8 cellular contexts compared by ENCODE assay signal in the genomic region with DNA sequence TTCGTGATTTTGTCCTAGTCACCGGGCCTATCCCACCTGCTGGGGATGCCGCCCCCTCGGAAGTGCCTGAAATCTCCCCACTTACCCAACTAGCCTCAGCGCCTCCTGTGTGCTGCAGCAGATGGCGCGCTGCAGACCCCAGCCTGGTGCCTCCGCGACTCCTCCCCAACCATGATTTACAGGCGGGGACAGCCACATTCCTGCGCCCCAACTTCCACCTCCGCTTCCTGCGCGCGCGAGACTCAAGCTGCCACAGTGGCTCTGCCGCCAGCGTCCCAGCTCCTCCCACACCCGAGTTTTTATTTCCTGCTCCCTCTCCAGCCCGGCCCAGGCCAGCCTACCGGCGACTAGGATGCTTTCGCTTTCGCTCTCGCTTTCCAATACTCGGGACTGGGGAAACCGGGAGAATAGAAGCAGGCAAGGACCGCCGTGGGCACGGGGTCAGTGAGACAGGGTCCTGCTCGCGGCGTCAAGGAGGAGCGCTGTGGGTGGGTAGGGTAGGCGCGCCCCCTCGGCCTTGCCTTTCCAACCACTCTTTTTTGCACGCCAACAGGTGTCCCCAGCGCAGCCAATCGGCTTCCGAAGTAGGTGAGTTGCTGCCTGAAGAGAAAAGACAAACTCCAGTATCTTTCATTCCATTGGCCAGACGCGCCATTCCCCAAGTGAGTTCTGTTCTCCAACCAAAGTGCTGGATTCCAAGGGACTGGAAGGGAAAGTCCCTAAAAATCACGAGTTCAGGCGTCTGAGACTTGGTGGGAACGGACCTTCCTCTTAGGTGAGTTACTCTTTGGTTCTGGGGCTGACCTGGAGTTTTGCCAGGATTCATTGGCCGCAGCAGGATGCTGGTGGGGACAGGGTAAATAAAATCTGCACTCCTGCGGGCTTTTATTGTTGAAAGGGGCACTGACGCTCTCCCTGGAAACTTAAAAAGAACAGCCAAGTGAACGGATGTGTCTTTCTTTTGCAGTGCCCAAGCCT. TPM values are rescaled to one million over a fixed set of nuclear protein-coding genes. Genes with fewer than 3 reads are reported as not detected.
DNase-seq lines count a peak whose midpoint lies in the region; ATAC-seq and TF ChIP-seq lines count a peak whose summit lies in the region.

A gene with protein sequence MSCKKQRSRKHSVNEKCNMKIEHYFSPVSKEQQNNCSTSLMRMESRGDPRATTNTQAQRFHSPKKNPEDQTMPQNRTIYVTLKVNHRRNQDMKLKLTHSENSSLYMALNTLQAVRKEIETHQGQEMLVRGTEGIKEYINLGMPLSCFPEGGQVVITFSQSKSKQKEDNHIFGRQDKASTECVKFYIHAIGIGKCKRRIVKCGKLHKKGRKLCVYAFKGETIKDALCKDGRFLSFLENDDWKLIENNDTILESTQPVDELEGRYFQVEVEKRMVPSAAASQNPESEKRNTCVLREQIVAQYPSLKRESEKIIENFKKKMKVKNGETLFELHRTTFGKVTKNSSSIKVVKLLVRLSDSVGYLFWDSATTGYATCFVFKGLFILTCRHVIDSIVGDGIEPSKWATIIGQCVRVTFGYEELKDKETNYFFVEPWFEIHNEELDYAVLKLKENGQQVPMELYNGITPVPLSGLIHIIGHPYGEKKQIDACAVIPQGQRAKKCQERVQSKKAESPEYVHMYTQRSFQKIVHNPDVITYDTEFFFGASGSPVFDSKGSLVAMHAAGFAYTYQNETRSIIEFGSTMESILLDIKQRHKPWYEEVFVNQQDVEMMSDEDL (plus strand): TSS at position 327 of the 978 bp plus-strand sequence. CDS start 6,017 bp downstream, outside the sequence.

- H4K20me1 ChIP-seq in PC-9 (ENCODE audit: insufficient read depth), result no peaks in the 10 kb centered on the region

- ATAC-seq in activated T-cell treated with anti-CD3 and anti-CD28 coated beads, Interleukin-2, amount 50 U/mL, for 4 hours, result peak; percentile 75 to 78

- peaks cover 37% of the 10 kb centered on the region for H3K4me1 ChIP-seq in PC-9 (replicated peaks; ENCODE audit: insufficient read depth)
- H3K4me1 ChIP-seq in esophagus muscularis mucosa, result peaks cover 18 to 32% (median 28%) of the 10 kb centered on the region in 4 donors
- peaks cover 17% of the 10 kb centered on the region for H3K4me1 ChIP-seq in muscle layer of colon (ENCODE audit: insufficient read depth, low read length)

- H3F3A ChIP-seq in PC-9 (ENCODE audit: insufficient read depth, low read depth), result peaks cover 29% of the 10 kb centered on the region

- H3K27me3 Mint-ChIP-seq in activated T-cell treated with anti-CD3 and anti-CD28 coated beads, Interleukin-2, amount 50 U/mL, for 4 hours (ENCODE audit: low read depth), result no peaks in the 10 kb centered on the region

- POLR2A ChIA-PET in PC-9 (lab: Charles Lee; ENCODE audit: unreplicated experiment), result interaction anchor here (0.6 kb wide), 3 partner anchors 33 to 1476 kb away, joined by 3 to 5 read pairs (median 3); no protein-coding TSS in a partner anchor

- TSS peak; percentile 35 for BruUV-seq in PC-9 (replicated peaks; lab: Mats Ljungman, UMichigan)

- no peaks in the 10 kb centered on the region for H3K9me3 Mint-ChIP-seq in activated T-cell treated with anti-CD3 and anti-CD28 coated beads, Interleukin-2, amount 50 U/mL, for 4 hours

- DNase-seq in Caki2 (ENCODE audit: low read depth) (peak; percentile 96), GM20000 (ENCODE audit: low spot score) (peak; percentile 83), HT-29 (ENCODE audit: low spot score) (peak; percentile 97), PC-9 (peak; percentile 91 to 94), esophagus muscularis mucosa (ENCODE audit: extremely low spot score) (peak; percentile 95)
- DNase-seq in activated T-cell treated with anti-CD3 and anti-CD28 coated beads, Interleukin-2, amount 50 U/mL, for 4 hours, result peak; percentile 76
- DNase-seq in stimulated activated CD8-positive, alpha-beta memory T cell treated with anti-CD3 and anti-CD28 coated beads, Interleukin-7, amount 100 ng/mL, for 1 hour (ENCODE audit: low read depth in 2 of 2), result peak; percentile 56 to 64

- peak within 1 kb of the TSS; percentile 94 for H3K4me3 Mint-ChIP-seq in activated T-cell treated with anti-CD3 and anti-CD28 coated beads, Interleukin-2, amount 50 U/mL, for 4 hours

- peaks cover 6% of the 10 kb centered on the region for H3K36me3 Mint-ChIP-seq in activated T-cell treated with anti-CD3 and anti-CD28 coated beads, Interleukin-2, amount 50 U/mL, for 4 hours (ENCODE audit: insufficient read depth)

- peak within 1 kb of the TSS; percentile 78 for H3K4me2 ChIP-seq in PC-9

- under 1% methylated on average over 32 of the region's 50 CpGs for WGBS in esophagus muscularis mucosa

- CTCF ChIA-PET in PC-9 (lab: Charles Lee), result interaction anchor here (0.6 to 1.8 kb wide), 3 partner anchors 15 to 36 kb away, joined by 3 to 11 read pairs (median 3); partner anchors contain the start of gene DTX4

- H3K79me2 ChIP-seq in PC-9 (ENCODE audit: low read depth), result no peaks in the 10 kb centered on the region

- H3K9ac ChIP-seq in muscle layer of colon (ENCODE audit: low read length), result peak within 1 kb of the TSS; percentile 73

- H3K4me3 ChIP-seq in PC-9 (peak within 1 kb of the TSS; percentile 72), esophagus muscularis mucosa (peak within 1 kb of the TSS; percentile 66 to 85 (median 84)), muscle layer of colon (ENCODE audit: low read depth in 1 of 2, low read length in 2 of 2) (peak within 1 kb of the TSS; percentile 88 to 94)

- H3K4me1 Mint-ChIP-seq in activated T-cell treated with anti-CD3 and anti-CD28 coated beads, Interleukin-2, amount 50 U/mL, for 4 hours (ENCODE audit: low read depth), result peaks cover 44% of the 10 kb centered on the region

- H3K27me3 ChIP-seq in PC-9 (ENCODE audit: insufficient read depth, low read depth), result no peaks in the 10 kb centered on the region
- no peaks in the 10 kb centered on the region for H3K27me3 ChIP-seq in esophagus muscularis mucosa
- H3K27me3 ChIP-seq in muscle layer of colon (ENCODE audit: control insufficient read depth in 1 of 2, insufficient read depth in 2 of 2, low read length in 2 of 2), result no peaks in the 10 kb centered on the region

- H2AFZ ChIP-seq in PC-9, result peak within 1 kb of the TSS; percentile 81

- H3K27ac ChIP-seq in PC-9, result peak within 1 kb of the TSS; percentile 61
- H3K27ac ChIP-seq in esophagus muscularis mucosa (replicated peaks in 1 of 4), result peak within 1 kb of the TSS; percentile 87 to 92 (median 91)
- H3K27ac ChIP-seq in muscle layer of colon (ENCODE audit: low read depth, low read length), result peak within 1 kb of the TSS; percentile 97

- in situ Hi-C loops in Caki2 (cut with HindIII; ENCODE audit: low pct_unique_long_range_greater_than_20kb, low sequenced_read_pairs), result no loop called here

- no peak for TF ChIP-seq POLR2A in esophagus muscularis mucosa (IDR thresholded peaks at IDR 0.05; ENCODE audit: low read depth)

- TF ChIP-seq EP300 in esophagus muscularis mucosa (IDR thresholded peaks at IDR 0.05), result no peak

- no peaks in the 10 kb centered on the region; the same call in 1 of the 2 replicates for H3K9me2 ChIP-seq in PC-9 (ENCODE audit: insufficient read depth)

- intact Hi-C loops in PC-9 (cut with micrococcal nuclease; ENCODE audit: unreplicated experiment), result loop anchor here (1.0 to 10.0 kb wide), 5 partner anchors 30 to 1478 kb away; partner anchors contain the start of genes DTX4, FAM111B and ZDHHC5
- intact Hi-C loops in esophagus muscularis mucosa (cut with DNase I), result no loop called here

- 0 out of 2 replicates have a peak, but pooled peaks cover 2% of the 10 kb centered on the region for H3K9me3 ChIP-seq in PC-9 (ENCODE audit: insufficient read depth, low read depth)
- no peaks in the 10 kb centered on the region for H3K9me3 ChIP-seq in esophagus muscularis mucosa
- no peaks in the 10 kb centered on the region for H3K9me3 ChIP-seq in muscle layer of colon (ENCODE audit: low read length)

- peaks cover 7% of the 10 kb centered on the region; the same call in 1 of the 2 replicates for H3K36me3 ChIP-seq in PC-9 (ENCODE audit: low read depth)
- peaks cover 0 to 4% (median 0%) of the 10 kb centered on the region in 4 donors for H3K36me3 ChIP-seq in esophagus muscularis mucosa
- no peaks in the 10 kb centered on the region for H3K36me3 ChIP-seq in muscle layer of colon (ENCODE audit: insufficient read depth, low read length)

- TF ChIP-seq CTCF in GM20000 (IDR thresholded peaks at IDR 0.05; ENCODE audit: extremely low read depth, missing control alignments) (peak; percentile 46), PC-9 (conservative IDR thresholded peaks at IDR 0.05) (no peak; the same call in 1 of the 2 replicates), esophagus muscularis mucosa (IDR thresholded peaks at IDR 0.05) (peak in 2 of 3 experiments; percentile 4 to 23)

RNA-seq across cellular contexts. Expression of the gene that starts here (rescaled TPM):
- total RNA-seq in Caki2 (2014; rRNA removed; shearing (Covaris generic); ENCODE audit: low replicate concordance), result 28.7 and 39.5 TPM in 2 replicates
- total RNA-seq in HT-29 (2014; rRNA removed; shearing (Covaris generic)), result 43.6 and 51.9 TPM in 2 replicates
- total RNA-seq in PC-9 (2021) (57.8 and 95.3 TPM in 2 replicates), esophagus muscularis mucosa (10 to 100 TPM in 3 of 4 donors, 1 to 10 TPM in 1; 8.9 to 22.4 (median 17.6) TPM)
- 10 to 100 TPM; 12.6 to 15.6 (median 15.5) TPM for total RNA-seq in activated T-cell treated with anti-CD3 and anti-CD28 coated beads, Interleukin-2, amount 50 U/mL, for 4 hours

Comparison
In these comparisons a context has a peak if more than half of its experiments do, and no peak if none do; other contexts are left out.
1. Peak in every context shown above with its lines: DNase-seq, ATAC-seq, H3K4me3 ChIP-seq and H3K27ac ChIP-seq.